ENCODE assay signal across 8 cellular contexts in genomic region chr11:46617451-46618314, GRCh38. TPM values are rescaled to one million over a fixed set of nuclear protein-coding genes. Genes with fewer than 3 reads are reported as not detected.
DNase-seq lines count a peak whose midpoint lies in the region; ATAC-seq and TF ChIP-seq lines count a peak whose summit lies in the region.

ATG13 (plus strand) TSS chr11:46617553; CDS start chr11:46644292, 26,739 bp downstream.

- peak within 1 kb of the TSS; percentile 87 to 98 for H3K27ac ChIP-seq in lung (ENCODE audit: low read depth in 1 of 2, low read length in 1 of 2)

- H3K27me3 Mint-ChIP-seq in activated CD4-positive, alpha-beta memory T cell treated with anti-CD3 and anti-CD28 coated beads, Interleukin-2, amount 10 ng/mL, durations not matched to agents 7 days and 5 days: no peaks in the 10 kb centered on the region

- H3K4me1 Mint-ChIP-seq in activated CD4-positive, alpha-beta memory T cell treated with anti-CD3 and anti-CD28 coated beads, Interleukin-2, amount 10 ng/mL, durations not matched to agents 7 days and 5 days: peaks cover 49% of the 10 kb centered on the region

- CTCF ChIA-PET in BJ (lab: Yijun Ruan, JAX): interaction anchor here (0.7 to 3.1 kb wide), 23 partner anchors 9 to 257 kb away, joined by 3 to 15 read pairs (median 4); partner anchors contain the start of gene CHRM4
- CTCF ChIA-PET in activated CD4-positive, alpha-beta memory T cell treated with anti-CD3 and anti-CD28 coated beads, Interleukin-2, amount 10 ng/mL, durations not matched to agents 7 days and 5 days (lab: Charles Lee): interaction anchor here (0.7 to 4.4 kb wide), 27 partner anchors 10 to 269 kb away, joined by 3 to 24 read pairs (median 5); partner anchors contain the start of genes AMBRA1, ARHGAP1 and ZNF408

- H3K27ac Mint-ChIP-seq in activated CD4-positive, alpha-beta memory T cell treated with anti-CD3 and anti-CD28 coated beads, Interleukin-2, amount 10 ng/mL, durations not matched to agents 7 days and 5 days: peak within 1 kb of the TSS; percentile 96

- H3K27me3 ChIP-seq in BJ (ENCODE audit: control insufficient read depth, insufficient read depth, low read length) (no peaks in the 10 kb centered on the region), lung (ENCODE audit: control insufficient read depth, insufficient read depth) (no peaks in the 10 kb centered on the region)

- ATAC-seq in GM19043 (IDR thresholded peaks at IDR 0.05; ENCODE audit: low read depth, unreplicated experiment) (peak; percentile 50), HG03354 (IDR thresholded peaks at IDR 0.05; ENCODE audit: poor library complexity, severe bottlenecking, unreplicated experiment) (peak; percentile 67), lung (ENCODE audit: insufficient read depth, low FRiP score) (peak; percentile 77)

- peaks cover 2 to 5% of the 10 kb centered on the region in 2 donors for H3K4me1 ChIP-seq in lung (ENCODE audit: control insufficient read depth in 2 of 2, insufficient read depth in 2 of 2, low read length in 2 of 2)

- peaks cover 25% of the 10 kb centered on the region for H3K36me3 Mint-ChIP-seq in activated CD4-positive, alpha-beta memory T cell treated with anti-CD3 and anti-CD28 coated beads, Interleukin-2, amount 10 ng/mL, durations not matched to agents 7 days and 5 days (ENCODE audit: low read depth)

- POLR2A ChIA-PET in BJ (lab: Charles Lee): no interaction called here
- POLR2A ChIA-PET in activated CD4-positive, alpha-beta memory T cell treated with anti-CD3 and anti-CD28 coated beads, Interleukin-2, amount 10 ng/mL, durations not matched to agents 7 days and 5 days (lab: Charles Lee): interaction anchor here (0.6 to 5.3 kb wide), 17 partner anchors 12 to 1936 kb away, joined by 3 to 43 read pairs (median 5); partner anchors contain the start of genes ACP2, AMBRA1, ARHGAP1 and ZNF408

- WGBS in lung, 2 donors: 1% methylated on average over 52 of the region's 52 CpGs

- H3K4me3 ChIP-seq in BJ (ENCODE audit: low read depth, low read length): peak within 1 kb of the TSS; percentile 100
- peak within 1 kb of the TSS; percentile 85 for H3K4me3 ChIP-seq in lung

- TF ChIP-seq CTCF in BJ (IDR thresholded peaks at IDR 0.05; ENCODE audit: insufficient read depth, low read depth, low read length): peak; percentile 93
- peak; percentile 46 for TF ChIP-seq CTCF in lung (IDR thresholded peaks at IDR 0.05; ENCODE audit: control extremely low read depth, extremely low read depth)

- DNase-seq in BJ (ENCODE audit: low read depth) (no peak), NCI-H69 (lab: John Stamatoyannopoulos, UW) (peak; percentile 92), ecto neural progenitor cell (ENCODE audit: low spot score) (peak; percentile 86), lung (ENCODE audit: low spot score) (peak; percentile 78)
- peak; percentile 86 for DNase-seq in activated CD4-positive, alpha-beta memory T cell treated with anti-CD3 and anti-CD28 coated beads, Interleukin-2, amount 10 ng/mL, durations not matched to agents 7 days and 5 days
- DNase-seq in stimulated activated CD4-positive, alpha-beta T cell treated with anti-CD3 and anti-CD28 coated beads, TNF-alpha, amount 100 ng/mL, for 24 hours (ENCODE audit: low read depth in 3 of 3): peak; percentile 58 to 78 (median 68)

- H3K9me3 Mint-ChIP-seq in activated CD4-positive, alpha-beta memory T cell treated with anti-CD3 and anti-CD28 coated beads, Interleukin-2, amount 10 ng/mL, durations not matched to agents 7 days and 5 days: no peaks in the 10 kb centered on the region

- H3K36me3 ChIP-seq in BJ (ENCODE audit: control insufficient read depth, insufficient read depth, low read length): no peaks in the 10 kb centered on the region; the same call in 1 of the 2 replicates
- H3K36me3 ChIP-seq in lung (ENCODE audit: control insufficient read depth in 2 of 2, insufficient read depth in 2 of 2, low read length in 2 of 2): peaks cover 3 to 4% of the 10 kb centered on the region in 2 donors

- peak within 1 kb of the TSS; percentile 90 for H3K4me3 Mint-ChIP-seq in activated CD4-positive, alpha-beta memory T cell treated with anti-CD3 and anti-CD28 coated beads, Interleukin-2, amount 10 ng/mL, durations not matched to agents 7 days and 5 days

- no peaks in the 10 kb centered on the region for H3K9me3 ChIP-seq in lung (ENCODE audit: control insufficient read depth in 2 of 2, insufficient read depth in 1 of 2, low read length in 1 of 2)

RNA-seq across cellular contexts. Expression of gene ATG13, which starts in this region (rescaled TPM):
- 80.0 and 111 TPM in 2 replicates for polyA plus RNA-seq in BJ (2011; rRNA removed)
- 91.2 and 143 TPM in 2 replicates for polyA minus RNA-seq in BJ (2011; rRNA and poly(A)+ RNA removed)
- 10 to 100 TPM; 70.4 to 72.1 TPM for total RNA-seq in activated CD4-positive, alpha-beta memory T cell treated with anti-CD3 and anti-CD28 coated beads, Interleukin-2, amount 10 ng/mL, durations not matched to agents 7 days and 5 days
- 10 to 100 TPM; 63.8 to 72.8 TPM for total RNA-seq in lung
- polyA plus RNA-seq in lung: 10 to 100 TPM; 29.1 to 40.9 TPM
